17 cellular contexts compared by ENCODE assay signal in the genomic region with DNA sequence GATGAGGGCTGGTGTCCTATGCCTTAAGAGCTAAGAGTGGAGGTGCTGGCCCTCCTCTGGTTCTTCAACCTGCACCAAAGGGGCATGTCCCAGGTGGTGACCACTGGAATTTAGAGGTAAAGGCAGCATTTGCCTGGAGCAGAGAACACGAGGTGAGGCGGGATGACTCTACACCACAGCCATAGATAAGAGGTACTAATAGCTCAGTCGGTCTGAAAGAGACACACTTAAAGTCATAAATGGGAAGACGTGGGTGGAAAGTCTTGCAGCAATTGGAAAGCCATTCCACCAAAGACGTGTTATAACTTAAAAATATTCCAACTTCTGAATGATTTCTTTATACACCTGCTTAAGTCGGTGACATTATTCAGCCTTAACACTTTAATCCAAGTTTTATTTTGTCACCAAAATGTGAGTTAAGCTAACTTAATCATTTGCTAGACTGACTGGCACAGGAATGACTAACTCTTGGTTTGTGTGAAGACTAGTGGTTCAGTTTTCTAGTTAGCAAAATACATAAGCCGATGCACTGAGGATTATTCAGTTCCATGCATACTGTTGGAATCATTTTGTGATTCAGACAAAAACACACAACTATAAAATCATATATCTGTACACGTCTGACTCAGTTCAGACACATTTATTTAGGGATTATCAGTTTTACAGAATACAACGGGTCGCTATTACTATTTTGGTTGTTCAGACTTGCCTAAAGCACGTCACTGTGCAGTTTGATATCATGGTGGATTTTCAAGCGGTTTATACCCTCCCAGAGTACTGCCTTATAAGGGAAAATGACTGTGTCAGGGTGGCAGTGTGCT. TPM values are rescaled to one million over a fixed set of nuclear protein-coding genes. Genes with fewer than 3 reads are reported as not detected.
A peak's percentile ranks its signal among the peaks of the same experiment; 100 is the strongest.
DNase-seq lines count a peak whose midpoint lies in the region; ATAC-seq, FAIRE-seq and TF ChIP-seq lines count a peak whose summit lies in the region.
"Had no signal": no experiment of that assay in that cellular context is flagged by ENCODE, and none has a peak within 500 bp of the region (broad histone marks: within the 10 kb centered on the region; RNA-seq: fewer than 3 reads in every experiment).

No MANE protein-coding gene starts in this region.

- peaks cover 54% of the 10 kb centered on the region for H3K4me1 Mint-ChIP-seq in HFFc6 (ENCODE audit: low read depth)
- peaks cover 14% of the 10 kb centered on the region for H3K4me1 Mint-ChIP-seq in T-helper 2 cell treated with Interferon-gamma antibody and Interleukin-4, amounts not matched to agents 5 μg/mL and 100 μg/mL, for 36 hours (ENCODE audit: low read depth)

- H3K4me3 ChIP-seq in RWPE2 (ENCODE audit: severe bottlenecking) (no peak overlapping the region), esophagus squamous epithelium (no peak overlapping the region), small intestine (ENCODE audit: low read depth in 1 of 2, low read length in 2 of 2) (no peak overlapping the region)
- H3K4me3 ChIP-seq: GM23248 had no signal

- H3K4me3 Mint-ChIP-seq in HFFc6 = no peak overlapping the region
- no peak overlapping the region for H3K4me3 Mint-ChIP-seq in T-helper 2 cell treated with Interferon-gamma antibody and Interleukin-4, amounts not matched to agents 5 μg/mL and 100 μg/mL, for 36 hours

- no peak for TF ChIP-seq POLR2A in esophagus squamous epithelium (IDR thresholded peaks at IDR 0.05)

- no peak overlapping the region for H3K27ac Mint-ChIP-seq in HFFc6
- no peak overlapping the region for H3K27ac Mint-ChIP-seq in T-helper 2 cell treated with Interferon-gamma antibody and Interleukin-4, amounts not matched to agents 5 μg/mL and 100 μg/mL, for 36 hours
- H3K27ac Mint-ChIP-seq: CD4-positive, CD25-positive, alpha-beta regulatory T cell had no signal

- H3K4me1 ChIP-seq in RWPE2 (ENCODE audit: insufficient read depth, poor library complexity, severe bottlenecking) (peaks cover 84% of the 10 kb centered on the region), esophagus squamous epithelium (peaks cover 9 to 85% (median 32%) of the 10 kb centered on the region in 3 donors), small intestine (ENCODE audit: control insufficient read depth in 2 of 2, insufficient read depth in 1 of 2, low read depth in 1 of 2, low read length in 1 of 2) (peaks cover 3 to 23% of the 10 kb centered on the region in 2 donors)

- peak; percentile 50 for DNase-seq in Daoy (ENCODE audit: low read depth)
- no peak for DNase-seq in RWPE2 (ENCODE audit: low spot score)
- no peak for DNase-seq in esophagus squamous epithelium (lab: John Stamatoyannopoulos, UW)
- peak; percentile 54 for DNase-seq in small intestine
- no peak for DNase-seq in NCI-H1417 (lab: John Stamatoyannopoulos, UW)
- no peak for DNase-seq in HFFc6
- no peak for DNase-seq in NCI-H2107 (lab: John Stamatoyannopoulos, UW)
- no peak for DNase-seq in T-helper 2 cell treated with Interferon-gamma antibody and Interleukin-4, amounts not matched to agents 5 μg/mL and 100 μg/mL, for 36 hours (ENCODE audit: low spot score)
- DNase-seq: CD4-positive, CD25-positive, alpha-beta regulatory T cell; DMS79 treated with DMSO at 0.1 percent for 48 hours; GDM1; GM23248; Kasumi-1; NCI-H1436; NCI-H2081; NCI-H524 had no signal

- H3K27me3 Mint-ChIP-seq in HFFc6 (ENCODE audit: insufficient read depth) = peaks cover 2% of the 10 kb centered on the region
- peaks cover 1% of the 10 kb centered on the region for H3K27me3 Mint-ChIP-seq in T-helper 2 cell treated with Interferon-gamma antibody and Interleukin-4, amounts not matched to agents 5 μg/mL and 100 μg/mL, for 36 hours (ENCODE audit: low read depth)

- intact Hi-C loops in esophagus squamous epithelium (cut with DNase I) = loop anchor here (10.0 kb wide), 3 partner anchors 66 to 334 kb away; no protein-coding TSS in a partner anchor

- H3K36me3 Mint-ChIP-seq in HFFc6 (ENCODE audit: low read depth) = no peaks in the 10 kb centered on the region
- H3K36me3 Mint-ChIP-seq in T-helper 2 cell treated with Interferon-gamma antibody and Interleukin-4, amounts not matched to agents 5 μg/mL and 100 μg/mL, for 36 hours (ENCODE audit: low read depth) = no peaks in the 10 kb centered on the region
- H3K36me3 Mint-ChIP-seq: CD4-positive, CD25-positive, alpha-beta regulatory T cell had no signal

- H3K27ac ChIP-seq in RWPE2 (ENCODE audit: poor library complexity, severe bottlenecking) (peak overlapping the region; percentile 93), esophagus squamous epithelium (peak overlapping the region; percentile 51 to 100 (median 74)), small intestine (ENCODE audit: low read depth in 1 of 2, low read length in 1 of 2) (peak overlapping the region; percentile 28 to 39)
- H3K27ac ChIP-seq: GM23248 had no signal

- H3K9me3 Mint-ChIP-seq in HFFc6 = no peaks in the 10 kb centered on the region
- no peaks in the 10 kb centered on the region for H3K9me3 Mint-ChIP-seq in T-helper 2 cell treated with Interferon-gamma antibody and Interleukin-4, amounts not matched to agents 5 μg/mL and 100 μg/mL, for 36 hours

- FAIRE-seq in small intestine (lab: Jason Lieb, UNC) = no peak

- no peaks in the 10 kb centered on the region for H3K27me3 ChIP-seq in RWPE2 (ENCODE audit: insufficient read depth, poor library complexity, severe bottlenecking)
- no peaks in the 10 kb centered on the region for H3K27me3 ChIP-seq in esophagus squamous epithelium
- no peaks in the 10 kb centered on the region for H3K27me3 ChIP-seq in small intestine (ENCODE audit: control insufficient read depth in 2 of 2, insufficient read depth in 2 of 2, low read length in 2 of 2)

- peak; percentile 62 for ATAC-seq in RWPE2 (ENCODE audit: low read depth)
- ATAC-seq: HCT116 had no signal

- no peaks in the 10 kb centered on the region for H3K9me3 ChIP-seq in RWPE2 (ENCODE audit: severe bottlenecking)
- H3K9me3 ChIP-seq in esophagus squamous epithelium = no peaks in the 10 kb centered on the region
- no peaks in the 10 kb centered on the region for H3K9me3 ChIP-seq in small intestine (ENCODE audit: control insufficient read depth, low read depth)

- TF ChIP-seq CTCF in RWPE2 (IDR thresholded peaks at IDR 0.05; ENCODE audit: poor library complexity, severe bottlenecking) = no peak
- no peak for TF ChIP-seq CTCF in esophagus squamous epithelium (IDR thresholded peaks at IDR 0.05)
- no peak for TF ChIP-seq CTCF in HFFc6 (IDR thresholded peaks at IDR 0.05)

- H3K36me3 ChIP-seq in RWPE2 (ENCODE audit: low read depth) (peaks cover under 1% of the 10 kb centered on the region; the same call in 1 of the 2 replicates), esophagus squamous epithelium (no peaks in the 10 kb centered on the region), small intestine (ENCODE audit: control insufficient read depth in 2 of 2, insufficient read depth in 2 of 2, low read length in 2 of 2) (no peaks in the 10 kb centered on the region)

- 44 to 70% methylated on average over 12 of the region's 12 CpGs for WGBS in esophagus squamous epithelium, 2 donors
- 58 to 81% (median 67%) methylated on average over 12 of the region's 12 CpGs for WGBS in small intestine, 3 donors

RNA-seq across cellular contexts. Expression of gene ETS2, which starts 4.6 kb away (rescaled TPM):
- 21.5 and 25.7 TPM in 2 replicates for total RNA-seq in Daoy (2014; rRNA removed; shearing (Covaris generic))
- total RNA-seq in esophagus squamous epithelium = 100 to 1,000 TPM in 1 of 4 donors, 10 to 100 TPM in 3; 67.5 to 118 (median 78.8) TPM
- polyA plus RNA-seq in small intestine = 100 to 1,000 TPM; 129 to 137 (median 133) TPM
- total RNA-seq in HFFc6 (2021; fragmentation: NEBNext Ultra II Directional; extraction: Animal tissue kit (Norgen Biotek cat#: 25700)) = 10 to 100 TPM; 23.2 to 33.3 (median 29.0) TPM

Comparison
In these comparisons a context has a peak if more than half of its experiments do, and no peak if none do; other contexts are left out.
1. DNase-seq: peak in Daoy (single experiment) and small intestine (single experiment); none in RWPE2 (single experiment), esophagus squamous epithelium (single experiment), NCI-H1417 (0 of 3), HFFc6 (single experiment), NCI-H2107 (single experiment) and T-helper 2 cell treated with Interferon-gamma antibody and Interleukin-4, amounts not matched to agents 5 μg/mL and 100 μg/mL, for 36 hours (single experiment).
2. H3K27ac ChIP-seq: peak in every context shown above with its lines; median percentile 93 in RWPE2; 74 in esophagus squamous epithelium; 34 in small intestine.